In the genomic region with DNA sequence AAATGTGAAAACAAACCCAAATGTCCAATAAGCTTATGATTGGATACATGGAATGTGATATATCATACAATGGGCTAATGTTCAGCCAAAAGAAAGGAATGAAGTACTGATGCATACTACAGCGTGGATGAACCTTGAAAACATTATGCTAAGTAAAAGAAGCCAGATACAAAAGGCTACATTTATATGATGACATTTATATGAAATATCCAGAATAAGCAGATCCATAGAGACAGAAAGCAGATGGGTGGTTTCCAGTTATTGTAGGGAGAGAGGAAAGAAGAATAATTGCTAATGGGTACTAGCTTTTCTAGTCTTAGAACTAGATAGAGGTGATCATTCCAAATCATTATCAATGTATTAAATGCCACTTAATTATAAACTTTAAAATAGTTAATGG, we compare ENCODE assay signal across 30 cellular contexts.
"Had no signal": no experiment of that assay in that cellular context is flagged by ENCODE, and none has a peak within 500 bp of the region (broad histone marks: within the 10 kb centered on the region; RNA-seq: fewer than 3 reads in every experiment).

No MANE protein-coding gene starts in this region.

- H3K27me3 ChIP-seq: colonic mucosa, esophagus muscularis mucosa, esophagus squamous epithelium, foreskin keratinocyte, gastrocnemius medialis, gastroesophageal sphincter, heart left ventricle, heart right ventricle, hepatocyte had no signal

- H3K4me1 ChIP-seq: colonic mucosa, esophagus muscularis mucosa, esophagus squamous epithelium, foreskin keratinocyte, gastrocnemius medialis, gastroesophageal sphincter, heart left ventricle, heart right ventricle had no signal

- H3K79me2 ChIP-seq: hepatocyte had no signal

- DNase-seq: colonic mucosa; cortex of kidney; dermis blood vessel endothelial cell; dorsolateral prefrontal cortex; effector CD4-positive, alpha-beta T cell; effector CD8-positive, alpha-beta T cell; effector memory CD4-positive, alpha-beta T cell; effector memory CD8-positive, alpha-beta T cell; endodermal cell; erythroblast; esophagus squamous epithelium; foreskin fibroblast; foreskin keratinocyte; foreskin melanocyte; gastrocnemius medialis; glutamatergic neuron; head of caudate nucleus; heart left ventricle; heart right ventricle had no signal

- H3K9me3 Mint-ChIP-seq: dendritic cell treated with granulocyte-macrophage colony-stimulating factor and Interleukin-4, amounts not matched to agents 40 ng/mL and 50 ng/mL, for 4 days; endodermal cell had no signal

- H3K4me2 ChIP-seq: hepatocyte had no signal

- H3K4me3 ChIP-seq: colonic mucosa, coronary artery, dorsolateral prefrontal cortex, esophagus muscularis mucosa, esophagus squamous epithelium, gastrocnemius medialis, gastroesophageal sphincter, heart left ventricle, heart right ventricle, hepatocyte had no signal

- H3K27ac Mint-ChIP-seq: dendritic cell treated with granulocyte-macrophage colony-stimulating factor and Interleukin-4, amounts not matched to agents 40 ng/mL and 50 ng/mL, for 4 days; effector memory CD8-positive, alpha-beta T cell; endodermal cell had no signal

- H3K4me3 Mint-ChIP-seq: dendritic cell treated with granulocyte-macrophage colony-stimulating factor and Interleukin-4, amounts not matched to agents 40 ng/mL and 50 ng/mL, for 4 days; effector memory CD8-positive, alpha-beta T cell; endodermal cell had no signal

- H2AFZ ChIP-seq: hepatocyte had no signal

- H3K27ac ChIP-seq: colonic mucosa, coronary artery, dorsolateral prefrontal cortex, epithelial cell of prostate, esophagus muscularis mucosa, esophagus squamous epithelium, foreskin keratinocyte, gastrocnemius medialis, gastroesophageal sphincter, heart left ventricle, heart right ventricle, hepatocyte had no signal

- H3K27me3 Mint-ChIP-seq: dendritic cell treated with granulocyte-macrophage colony-stimulating factor and Interleukin-4, amounts not matched to agents 40 ng/mL and 50 ng/mL, for 4 days; effector memory CD8-positive, alpha-beta T cell had no signal

- FAIRE-seq: colon, endometrium, endothelial cell of umbilical vein, frontal cortex had no signal

- H3K9me3 ChIP-seq: colonic mucosa, esophagus muscularis mucosa, esophagus squamous epithelium, gastrocnemius medialis, gastroesophageal sphincter, heart left ventricle had no signal

- H3K36me3 ChIP-seq: colonic mucosa, esophagus muscularis mucosa, esophagus squamous epithelium, gastrocnemius medialis, gastroesophageal sphincter, heart left ventricle, heart right ventricle had no signal

- ATAC-seq: effector memory CD8-positive, alpha-beta T cell; esophagus mucosa; foreskin keratinocyte; gastrocnemius medialis; gastroesophageal sphincter; heart left ventricle; heart right ventricle had no signal
